8 cellular contexts compared by ENCODE assay signal in genomic region chr17:27332485-27333409, GRCh38. TPM values are rescaled to one million over a fixed set of nuclear protein-coding genes. Genes with fewer than 3 reads are reported as not detected.
DNase-seq lines count a peak whose midpoint lies in the region; ATAC-seq, FAIRE-seq and TF ChIP-seq lines count a peak whose summit lies in the region.

No MANE protein-coding gene starts in this region.

- TF ChIP-seq CTCF in body of pancreas (IDR thresholded peaks at IDR 0.05), result peak; percentile 78 to 99 (median 97)

- intact Hi-C loops in body of pancreas (cut with DNase I), result no loop called here

- peak overlapping the region; percentile 14 to 29 for H3K4me3 ChIP-seq in body of pancreas
- H3K4me3 ChIP-seq in iPS-11a (ENCODE audit: low read depth, low read length), result peak overlapping the region; percentile 27
- peak overlapping the region; percentile 48 for H3K4me3 ChIP-seq in skeletal muscle cell (ENCODE audit: low read depth, low read length)

- ATAC-seq in HG02981 (IDR thresholded peaks at IDR 0.05; ENCODE audit: unreplicated experiment) (peak; percentile 89), body of pancreas (peak; percentile 97)

- H3K36me3 ChIP-seq in body of pancreas (replicated peaks in 1 of 2; ENCODE audit: insufficient read depth in 1 of 2, low read depth in 2 of 2), result no peaks in the 10 kb centered on the region

- H3K27me3 ChIP-seq in body of pancreas, result no peaks in the 10 kb centered on the region

- DNase-seq in NK-92 treated with Interleukin-12 subunit alpha and Interleukin-12 subunit beta, amount 100 ng/mL, for 24 hours (lab: John Stamatoyannopoulos, UW), result peak; percentile 96
- DNase-seq in NK-92 (lab: John Stamatoyannopoulos, UW; ENCODE audit: unreplicated experiment), result no peak
- peak; percentile 87 for DNase-seq in NCI-H2029 treated with DMSO at 0.1 percent for 48 hours (lab: John Stamatoyannopoulos, UW)
- peak; percentile 98 to 99 (median 98) for DNase-seq in body of pancreas
- DNase-seq in skeletal muscle cell (ENCODE audit: low read depth), result peak; percentile 84

- WGBS in body of pancreas, 2 donors, result 0% methylated on average over 12 to 50 of the region's 52 CpGs

- no peaks in the 10 kb centered on the region for H3K9me3 ChIP-seq in body of pancreas

- H3K4me1 ChIP-seq in body of pancreas, result peaks cover 16% of the 10 kb centered on the region

- H3K27ac ChIP-seq in body of pancreas, result peak overlapping the region; percentile 91 to 97 (median 96)

- peak; percentile 49 for FAIRE-seq in TTC549 (lab: Jason Lieb, UNC)

- peak; percentile 41 to 80 (median 63) for TF ChIP-seq POLR2A in body of pancreas (IDR thresholded peaks at IDR 0.05)

RNA-seq across cellular contexts. Expression of gene WSB1, which starts 38.8 kb away (rescaled TPM):
- 100 to 1,000 TPM; 106 to 147 TPM for total RNA-seq in body of pancreas
